21 cellular contexts compared by ENCODE assay signal in the genomic region with DNA sequence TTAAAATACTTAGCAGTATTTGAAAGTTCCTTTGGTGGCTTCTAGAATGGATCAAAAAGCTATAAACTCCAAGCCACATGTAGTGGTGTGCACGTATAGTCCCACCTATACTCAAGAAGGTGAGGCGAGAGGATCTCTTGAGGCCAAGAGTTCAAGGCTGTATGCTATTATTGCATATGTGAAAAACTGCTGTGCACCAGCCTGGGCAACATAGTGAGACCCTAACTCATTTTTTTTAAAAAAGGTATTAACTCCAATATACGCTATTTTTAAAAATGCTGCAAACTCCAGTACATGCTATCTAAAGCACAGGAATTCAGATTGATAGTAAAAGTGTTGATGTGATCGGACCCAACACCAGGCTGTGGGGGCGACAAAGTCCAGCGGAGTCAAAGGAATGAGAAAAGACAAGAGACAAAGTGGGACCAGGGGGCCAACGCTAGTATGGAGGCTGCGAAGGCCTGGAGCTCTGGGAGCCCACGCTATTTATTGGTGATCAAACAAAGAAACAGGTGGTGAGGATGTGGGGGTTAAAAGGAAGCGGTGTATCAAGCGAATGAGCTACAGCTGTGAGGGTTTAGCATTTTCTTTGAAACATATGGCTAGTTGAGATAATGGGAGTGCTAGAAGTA.
DNase-seq lines count a peak whose midpoint lies in the region; ATAC-seq and FAIRE-seq lines count a peak whose summit lies in the region.
"Had no signal": no experiment of that assay in that cellular context is flagged by ENCODE, and none has a peak within 500 bp of the region (broad histone marks: within the 10 kb centered on the region; RNA-seq: fewer than 3 reads in every experiment).

No MANE protein-coding gene starts in this region.

- H3K4me1 ChIP-seq in GM23248 (ENCODE audit: insufficient read depth) (0 out of 2 replicates have a peak, but pooled peaks cover 5% of the 10 kb centered on the region), mesendoderm (ENCODE audit: control insufficient read depth, low read depth, low read length) (no peaks in the 10 kb centered on the region)

- peak overlapping the region; percentile 32 for H3K27ac Mint-ChIP-seq in T-helper 17 cell

- H3K4me2 ChIP-seq in GM23248 (ENCODE audit: unreplicated experiment) (no peak overlapping the region), mesendoderm (ENCODE audit: low read length) (no peak overlapping the region)

- no peak overlapping the region for H4K8ac ChIP-seq in mesendoderm (ENCODE audit: low read depth, low read length)

- no peaks in the 10 kb centered on the region for H3K9me2 ChIP-seq in GM23248 (ENCODE audit: insufficient read depth)

- no peak overlapping the region for H4K5ac ChIP-seq in mesendoderm (ENCODE audit: low read length)

- H3K18ac ChIP-seq in mesendoderm (ENCODE audit: low read length) = no peak overlapping the region

- H3K79me1 ChIP-seq in mesendoderm (ENCODE audit: low read length) = peaks cover 3% of the 10 kb centered on the region

- H3K9ac ChIP-seq in GM23248 (no peak overlapping the region), mesendoderm (ENCODE audit: low read length) (no peak overlapping the region)

- no peak overlapping the region for H2BK5ac ChIP-seq in mesendoderm (ENCODE audit: low read length)

- no peak overlapping the region for H3K4ac ChIP-seq in mesendoderm (ENCODE audit: low read depth, low read length)

- 98 to 99% methylated on average over 11 of the region's 11 CpGs for WGBS in GM23248 (ENCODE audit: low coverage in 1 of 2, low lambda C conversion rate in 2 of 2, missing lambda C conversion rate in 2 of 2), 2 experiments
- no CpG with 5 or more reads among the region's 11 CpGs for WGBS in mesendoderm (ENCODE audit: extremely low coverage, insufficient coverage, low lambda C conversion rate)

- H2AFZ ChIP-seq in GM23248 = no peak overlapping the region

- no peaks in the 10 kb centered on the region for H3K27me3 ChIP-seq in GM23248 (replicated peaks; ENCODE audit: insufficient read depth)
- H3K27me3 ChIP-seq in mesendoderm (ENCODE audit: insufficient read depth, low read length, poor library complexity) = no peaks in the 10 kb centered on the region
- H3K27me3 ChIP-seq: Peyer's patch had no signal

- no peaks in the 10 kb centered on the region for H3K9me3 ChIP-seq in GM23248 (ENCODE audit: low read depth)
- H3K9me3 ChIP-seq in T-helper 17 cell (ENCODE audit: control insufficient read depth, low read length, poor library complexity, severe bottlenecking) = no peaks in the 10 kb centered on the region

- ATAC-seq in T-helper 17 cell = no peak

- peaks cover 25% of the 10 kb centered on the region for H3K4me1 Mint-ChIP-seq in T-helper 17 cell

- no peak overlapping the region for H2BK15ac ChIP-seq in mesendoderm (replicated peaks; ENCODE audit: low read depth)

- H3F3A ChIP-seq in GM23248 (ENCODE audit: insufficient read depth) = no peaks in the 10 kb centered on the region

- DNase-seq in GM23248 = peak; percentile 14
- peak; percentile 37 for DNase-seq in Jurkat, Clone E6-1 (ENCODE audit: low read depth, low spot score)
- DNase-seq in T-helper 17 cell = no peak
- DNase-seq in mesendoderm = peak; percentile 30
- DNase-seq in substantia nigra (lab: John Stamatoyannopoulos, UW) = no peak
- no peak for DNase-seq in stimulated activated CD4-positive, alpha-beta T cell treated with anti-CD3 and anti-CD28 coated beads, Interleukin-2, amount 100 ng/mL, for 24 hours
- no peak for DNase-seq in urothelium cell line (ENCODE audit: low spot score)
- DNase-seq in cortex of kidney (lab: John Stamatoyannopoulos, UW) = no peak
- DNase-seq: ACHN; C1 segment of cervical spinal cord; CD8-positive, alpha-beta memory T cell; DMS79 treated with DMSO at 0.1 percent for 48 hours; HCEC 1CT; KBM-7; NCI-H1105 treated with DMSO at 0.1 percent for 48 hours; NCI-H1694; NCI-H2081 treated with DMSO at 0.1 percent for 48 hours; NCI-H226; NCI-H526 treated with DMSO at 0.1 percent for 48 hours; Peyer's patch had no signal

- no peak for FAIRE-seq in urothelium cell line (lab: Jason Lieb, UNC)
- FAIRE-seq: D721Med had no signal

- no peak overlapping the region for H3K56ac ChIP-seq in mesendoderm (ENCODE audit: low read length)

- peaks cover 100% of the 10 kb centered on the region for H3K79me2 ChIP-seq in GM23248 (ENCODE audit: insufficient read depth)
- H3K79me2 ChIP-seq in mesendoderm (ENCODE audit: control insufficient read depth, insufficient read depth, low read length) = peaks cover 5% of the 10 kb centered on the region

- H4K20me1 ChIP-seq in GM23248 (ENCODE audit: insufficient read depth) = no peaks in the 10 kb centered on the region

- H3K27ac ChIP-seq in GM23248 (no peak overlapping the region), mesendoderm (ENCODE audit: low read depth, low read length) (no peak overlapping the region), substantia nigra (ENCODE audit: low read depth, low read length, poor library complexity, severe bottlenecking) (no peak overlapping the region)
- H3K27ac ChIP-seq: Peyer's patch had no signal

- no peaks in the 10 kb centered on the region for H3K27me3 Mint-ChIP-seq in T-helper 17 cell
- H3K27me3 Mint-ChIP-seq: CD8-positive, alpha-beta memory T cell had no signal

- no peak overlapping the region for H3K4me3 Mint-ChIP-seq in T-helper 17 cell
- H3K4me3 Mint-ChIP-seq: CD8-positive, alpha-beta memory T cell had no signal

- H3K36me3 ChIP-seq in GM23248 (ENCODE audit: low read depth) (peaks cover 7% of the 10 kb centered on the region), mesendoderm (ENCODE audit: control insufficient read depth, insufficient read depth, low read length) (no peaks in the 10 kb centered on the region)

- H3K4me3 ChIP-seq in GM23248 (no peak overlapping the region), mesendoderm (ENCODE audit: low read length) (no peak overlapping the region)
- no peak overlapping the region for H3K4me3 ChIP-seq in Jurkat, Clone E6-1 (ENCODE audit: low read length)
- H3K4me3 ChIP-seq: Peyer's patch had no signal

- no peak overlapping the region for H2BK120ac ChIP-seq in mesendoderm (ENCODE audit: low read depth, low read length)

- H3K36me3 Mint-ChIP-seq in T-helper 17 cell (ENCODE audit: low read depth) = peaks cover 3% of the 10 kb centered on the region

- in situ Hi-C loops in GM23248 (cut with MboI) = no loop called here

- no peak overlapping the region for H2AK5ac ChIP-seq in mesendoderm (ENCODE audit: low read length)

- no peak overlapping the region for H3K23ac ChIP-seq in mesendoderm (ENCODE audit: low read length)

Comparison
In these comparisons a context has a peak if more than half of its experiments do, and no peak if none do; other contexts are left out.
1. DNase-seq: peak in GM23248 (single experiment), Jurkat, Clone E6-1 (single experiment) and mesendoderm (single experiment); none in T-helper 17 cell (0 of 3), substantia nigra (0 of 49), stimulated activated CD4-positive, alpha-beta T cell treated with anti-CD3 and anti-CD28 coated beads, Interleukin-2, amount 100 ng/mL, for 24 hours (0 of 2), urothelium cell line (single experiment) and cortex of kidney (single experiment).